9 cellular contexts compared by ENCODE assay signal in genomic region chr14:93648440-93649168, GRCh38.
DNase-seq lines count a peak whose midpoint lies in the region; ATAC-seq and TF ChIP-seq lines count a peak whose summit lies in the region.
"Had no signal": no experiment of that assay in that cellular context is flagged by ENCODE, and none has a peak within 500 bp of the region (broad histone marks: within the 10 kb centered on the region; RNA-seq: fewer than 3 reads in every experiment).

No MANE protein-coding gene starts in this region.

- H3K9ac ChIP-seq in OCI-LY1 (ENCODE audit: low read length): no peak overlapping the region

- intact Hi-C loops in A673 (cut with micrococcal nuclease; ENCODE audit: unreplicated experiment): no loop called here
- intact Hi-C loops in CD8-positive, alpha-beta T cell (cut with DNase I, micrococcal nuclease): no loop called here

- no peak overlapping the region for H2AFZ ChIP-seq in OCI-LY1 (ENCODE audit: low read length)

- POLR2A ChIA-PET in A673 (lab: Charles Lee; ENCODE audit: low non-redundant PET): no interaction called here
- POLR2A ChIA-PET in CD8-positive, alpha-beta T cell (lab: Charles Lee): no interaction called here

- DNase-seq in A673 (ENCODE audit: low spot score) (peak; percentile 12), epithelial cell of prostate (ENCODE audit: low read depth, low spot score) (peak; percentile 10), type B pancreatic cell (ENCODE audit: extremely low spot score, unreplicated experiment) (no peak)
- DNase-seq in CD8-positive, alpha-beta T cell: no peak

- H3K9me3 ChIP-seq in A673 (ENCODE audit: low read depth, low read length, poor library complexity, severe bottlenecking) (no peaks in the 10 kb centered on the region), OCI-LY1 (ENCODE audit: low read length) (no peaks in the 10 kb centered on the region)
- no peaks in the 10 kb centered on the region for H3K9me3 ChIP-seq in CD8-positive, alpha-beta T cell (ENCODE audit: low read length)

- H3K27ac ChIP-seq in A673 (ENCODE audit: low read depth, low read length, poor library complexity, severe bottlenecking) (no peak overlapping the region), OCI-LY1 (ENCODE audit: low read depth, low read length, poor library complexity, severe bottlenecking) (no peak overlapping the region), epithelial cell of prostate (no peak overlapping the region)
- no peak overlapping the region for H3K27ac ChIP-seq in CD8-positive, alpha-beta T cell (ENCODE audit: low read depth, low read length)

- H3K4me3 Mint-ChIP-seq in type B pancreatic cell: no peak overlapping the region
- no peak overlapping the region for H3K4me3 Mint-ChIP-seq in CD8-positive, alpha-beta T cell
- H3K4me3 Mint-ChIP-seq: brain had no signal

- ATAC-seq in GM21825 (IDR thresholded peaks at IDR 0.05; ENCODE audit: unreplicated experiment) (no peak), HG03571 (IDR thresholded peaks at IDR 0.05; ENCODE audit: unreplicated experiment) (no peak)
- no peak for ATAC-seq in CD8-positive, alpha-beta T cell

- H3K4me3 ChIP-seq in A673 (ENCODE audit: low read depth, low read length, poor library complexity, severe bottlenecking): no peak overlapping the region
- no peak overlapping the region for H3K4me3 ChIP-seq in OCI-LY1 (ENCODE audit: low read depth, low read length, poor library complexity, severe bottlenecking)
- H3K4me3 ChIP-seq in CD8-positive, alpha-beta T cell (ENCODE audit: low read depth, low read length): no peak overlapping the region

- no peaks in the 10 kb centered on the region for H3K27me3 Mint-ChIP-seq in type B pancreatic cell
- H3K27me3 Mint-ChIP-seq in CD8-positive, alpha-beta T cell (ENCODE audit: low read depth): peaks cover 14% of the 10 kb centered on the region
- H3K27me3 Mint-ChIP-seq: brain had no signal

- no peaks in the 10 kb centered on the region for H3F3A ChIP-seq in OCI-LY1 (ENCODE audit: insufficient read depth, low read length)

- H3K4me1 ChIP-seq in A673 (ENCODE audit: insufficient read depth, low read length, poor library complexity, severe bottlenecking) (no peaks in the 10 kb centered on the region), OCI-LY1 (ENCODE audit: insufficient read depth, low read length, severe bottlenecking) (no peaks in the 10 kb centered on the region)
- no peaks in the 10 kb centered on the region for H3K4me1 ChIP-seq in CD8-positive, alpha-beta T cell (ENCODE audit: insufficient read depth, low read length)

- H3K4me1 Mint-ChIP-seq in type B pancreatic cell (ENCODE audit: unreplicated experiment): no peaks in the 10 kb centered on the region
- H3K4me1 Mint-ChIP-seq in CD8-positive, alpha-beta T cell (ENCODE audit: low read depth): no peaks in the 10 kb centered on the region

- H3K27ac Mint-ChIP-seq in type B pancreatic cell: no peak overlapping the region
- no peak overlapping the region for H3K27ac Mint-ChIP-seq in CD8-positive, alpha-beta T cell
- H3K27ac Mint-ChIP-seq: brain had no signal

- TF ChIP-seq CTCF in A673 (conservative IDR thresholded peaks at IDR 0.05; ENCODE audit: low read depth, low read length) (peak; percentile 38; the same call in 1 of the 2 replicates), GM12872 (IDR thresholded peaks at IDR 0.05; ENCODE audit: insufficient read depth, low read depth, low read length) (peak; percentile 62), OCI-LY1 (IDR thresholded peaks at IDR 0.05; ENCODE audit: low read length) (peak; percentile 47), type B pancreatic cell (conservative IDR thresholded peaks at IDR 0.05) (peak; percentile 66)
- TF ChIP-seq CTCF in CD8-positive, alpha-beta T cell (IDR thresholded peaks at IDR 0.05): no peak

- H3K36me3 ChIP-seq in A673 (ENCODE audit: insufficient read depth, low read length, poor library complexity, severe bottlenecking) (no peaks in the 10 kb centered on the region), OCI-LY1 (ENCODE audit: insufficient read depth, low read length) (no peaks in the 10 kb centered on the region)
- H3K36me3 ChIP-seq in CD8-positive, alpha-beta T cell (ENCODE audit: insufficient read depth, low read length): no peaks in the 10 kb centered on the region

- no peaks in the 10 kb centered on the region for H3K9me2 ChIP-seq in OCI-LY1 (ENCODE audit: low read depth, low read length)

- H3K27me3 ChIP-seq in A673 (replicated peaks; ENCODE audit: insufficient read depth, low read depth, low read length, poor library complexity) (peaks cover 36% of the 10 kb centered on the region), OCI-LY1 (ENCODE audit: insufficient read depth, low read length) (no peaks in the 10 kb centered on the region)
- peaks cover 3% of the 10 kb centered on the region for H3K27me3 ChIP-seq in CD8-positive, alpha-beta T cell (ENCODE audit: insufficient read depth, low read length)

- CTCF ChIA-PET in A673 (lab: Charles Lee): no interaction called here
- CTCF ChIA-PET in CD8-positive, alpha-beta T cell (lab: Charles Lee): no interaction called here

- H3K9me3 Mint-ChIP-seq in type B pancreatic cell: no peaks in the 10 kb centered on the region
- no peaks in the 10 kb centered on the region for H3K9me3 Mint-ChIP-seq in CD8-positive, alpha-beta T cell

- no peaks in the 10 kb centered on the region for H3K36me3 Mint-ChIP-seq in type B pancreatic cell
- no peaks in the 10 kb centered on the region for H3K36me3 Mint-ChIP-seq in CD8-positive, alpha-beta T cell

- no peaks in the 10 kb centered on the region for H3K79me2 ChIP-seq in OCI-LY1 (ENCODE audit: insufficient read depth, low read length)

- no peaks in the 10 kb centered on the region for H4K20me1 ChIP-seq in OCI-LY1 (ENCODE audit: insufficient read depth, low read length)

- BruUV-seq in A673 (replicated peaks; lab: Mats Ljungman, UMichigan): no TSS peak

- H3K4me2 ChIP-seq in OCI-LY1 (ENCODE audit: low read length): no peak overlapping the region

Comparison
In these comparisons a context has a peak if more than half of its experiments do, and no peak if none do; other contexts are left out.
1. DNase-seq: peak in A673 (single experiment) and epithelial cell of prostate (single experiment); none in type B pancreatic cell (single experiment) and CD8-positive, alpha-beta T cell (0 of 7).